In genomic region chr20:38731738-38732113, GRCh38 we compare ENCODE assay signal across 15 cellular contexts. TPM values are rescaled to one million over a fixed set of nuclear protein-coding genes. Genes with fewer than 3 reads are reported as not detected.
A peak's percentile ranks its signal among the peaks of the same experiment; 100 is the strongest.
DNase-seq lines count a peak whose midpoint lies in the region; ATAC-seq, FAIRE-seq and TF ChIP-seq lines count a peak whose summit lies in the region.
"Had no signal": no experiment of that assay in that cellular context is flagged by ENCODE, and none has a peak within 500 bp of the region (broad histone marks: within the 10 kb centered on the region; RNA-seq: fewer than 3 reads in every experiment).

No MANE protein-coding gene starts in this region.

- no peaks in the 10 kb centered on the region for H3K36me3 ChIP-seq in DND-41 (ENCODE audit: insufficient read depth, low read length)
- no peaks in the 10 kb centered on the region for H3K36me3 ChIP-seq in neural cell (ENCODE audit: insufficient read depth, low read length)
- H3K36me3 ChIP-seq: heart left ventricle, vagina had no signal

- H3K27me3 ChIP-seq in DND-41 (ENCODE audit: insufficient read depth, low read length, poor library complexity) = peaks cover 26% of the 10 kb centered on the region
- peaks cover 60% of the 10 kb centered on the region for H3K27me3 ChIP-seq in neural cell (ENCODE audit: insufficient read depth, low read depth, low read length)

- H3K27ac ChIP-seq in DND-41 (ENCODE audit: low read length) (no peak overlapping the region), neural cell (ENCODE audit: low read length) (no peak overlapping the region)
- H3K27ac ChIP-seq: heart left ventricle, vagina had no signal

- H3K27ac Mint-ChIP-seq in CD14-positive monocyte (no peak overlapping the region), activated B cell treated with CpG ODN at 0.5 μM for 24 hours (no peak overlapping the region)

- H2AFZ ChIP-seq in DND-41 (ENCODE audit: low read depth, low read length) (no peak overlapping the region), neural cell (ENCODE audit: low read depth, low read length) (no peak overlapping the region)

- POLR2A ChIA-PET in activated B cell treated with CpG ODN at 0.5 μM for 24 hours (lab: Charles Lee) = no interaction called here

- peaks cover 14% of the 10 kb centered on the region for H4K20me1 ChIP-seq in DND-41 (ENCODE audit: insufficient read depth, low read length)
- H4K20me1 ChIP-seq in neural cell (ENCODE audit: insufficient read depth) = no peaks in the 10 kb centered on the region

- no peak for TF ChIP-seq POLR2A in GM12892 (IDR thresholded peaks at IDR 0.05; ENCODE audit: low read depth, low read length)

- intact Hi-C loops in CD14-positive monocyte (cut with micrococcal nuclease) (no loop called here), activated B cell treated with CpG ODN at 0.5 μM for 24 hours (cut with micrococcal nuclease) (loop anchor here (1.0 to 5.0 kb wide), 5 partner anchors 17 to 161 kb away; partner anchors contain the start of genes ACTR5 and PPP1R16B)

- H3K4me1 ChIP-seq in DND-41 (ENCODE audit: insufficient read depth, low read length) = peaks cover 19% of the 10 kb centered on the region

- H3K4me3 Mint-ChIP-seq in CD14-positive monocyte = peak overlapping the region in 1 of 2 donors; percentile 80
- peak overlapping the region; percentile 20 for H3K4me3 Mint-ChIP-seq in activated B cell treated with CpG ODN at 0.5 μM for 24 hours

- no peaks in the 10 kb centered on the region for H3K9me2 ChIP-seq in neural cell (ENCODE audit: insufficient read depth, low read length)

- no peaks in the 10 kb centered on the region for H3K79me2 ChIP-seq in DND-41 (ENCODE audit: insufficient read depth, low read length)
- H3K79me2 ChIP-seq in neural cell (replicated peaks; ENCODE audit: insufficient read depth, low read length) = peaks cover 55% of the 10 kb centered on the region

- H3K9me3 Mint-ChIP-seq in CD14-positive monocyte = peaks cover 0 to 37% (median 12%) of the 10 kb centered on the region in 7 donors
- H3K9me3 Mint-ChIP-seq in activated B cell treated with CpG ODN at 0.5 μM for 24 hours = no peaks in the 10 kb centered on the region

- H3K36me3 Mint-ChIP-seq in CD14-positive monocyte = peaks cover 3 to 17% of the 10 kb centered on the region in 2 donors
- no peaks in the 10 kb centered on the region for H3K36me3 Mint-ChIP-seq in activated B cell treated with CpG ODN at 0.5 μM for 24 hours (ENCODE audit: low read depth)

- no peak for TF ChIP-seq RAD21 in neural cell (conservative IDR thresholded peaks at IDR 0.05)

- H3K4me3 ChIP-seq in DND-41 (ENCODE audit: low read depth in 1 of 2, low read length in 2 of 2) = no peak overlapping the region
- H3K4me3 ChIP-seq in neural cell (ENCODE audit: low read length) = peak overlapping the region; percentile 99

- H3F3A ChIP-seq in neural cell (ENCODE audit: insufficient read depth, low read length, poor library complexity, severe bottlenecking) = peaks cover under 1% of the 10 kb centered on the region

- no peak overlapping the region for H3K9ac ChIP-seq in DND-41 (ENCODE audit: low read depth, low read length)
- no peak overlapping the region for H3K9ac ChIP-seq in neural cell (ENCODE audit: low read length)

- 0 out of 3 replicates have a peak, but pooled peaks have one; percentile 10 for ATAC-seq in DND-41 (ENCODE audit: insufficient read depth, low read depth)
- no peak for ATAC-seq in activated B cell treated with CpG ODN at 0.5 μM for 24 hours (ENCODE audit: low read depth)

- H3K4me2 ChIP-seq in DND-41 (ENCODE audit: insufficient read depth, low read length) (peak overlapping the region; percentile 68), neural cell (ENCODE audit: low read length) (peak overlapping the region; percentile 32)

- peaks cover 29% of the 10 kb centered on the region for H3K4me1 Mint-ChIP-seq in CD14-positive monocyte
- peaks cover 49% of the 10 kb centered on the region for H3K4me1 Mint-ChIP-seq in activated B cell treated with CpG ODN at 0.5 μM for 24 hours

- no peak for TF ChIP-seq EP300 in neural cell (conservative IDR thresholded peaks at IDR 0.05; ENCODE audit: poor library complexity, severe bottlenecking)

- no peaks in the 10 kb centered on the region for H3K9me3 ChIP-seq in DND-41 (ENCODE audit: insufficient read depth, low read length, severe bottlenecking)
- no peaks in the 10 kb centered on the region for H3K9me3 ChIP-seq in neural cell (ENCODE audit: low read length)
- H3K9me3 ChIP-seq: heart left ventricle, vagina had no signal

- DNase-seq in CD14-positive monocyte (ENCODE audit: low spot score) (no peak), DND-41 (no peak), activated B cell treated with CpG ODN at 0.5 μM for 24 hours (no peak), GM12892 (ENCODE audit: insufficient read length) (no peak), D721Med (ENCODE audit: insufficient read length, low spot score) (no peak)
- no peak for DNase-seq in activated CD8-positive, alpha-beta memory T cell treated with anti-CD3 and anti-CD28 coated beads, Interleukin-2, amount 50 U/mL, for 4 hours
- DNase-seq: amniotic stem cell, GOT3, NCI-H187 treated with DMSO at 0.1 percent for 48 hours had no signal

- CTCF ChIA-PET in activated B cell treated with CpG ODN at 0.5 μM for 24 hours (lab: Charles Lee) = interaction anchor here (0.6 to 1.8 kb wide), 3 partner anchors 17 to 477 kb away, joined by 4 to 8 read pairs (median 4); partner anchors contain the start of gene ACTR5

- H3K27me3 Mint-ChIP-seq in CD14-positive monocyte (ENCODE audit: low read depth in 3 of 3) (peaks cover 91 to 96% (median 94%) of the 10 kb centered on the region in 3 donors), activated B cell treated with CpG ODN at 0.5 μM for 24 hours (peaks cover 86% of the 10 kb centered on the region)

- TF ChIP-seq CTCF in CD14-positive monocyte (IDR thresholded peaks at IDR 0.05) = peak; percentile 70
- TF ChIP-seq CTCF in DND-41 (IDR thresholded peaks at IDR 0.05; ENCODE audit: borderline replicate concordance, extremely low read depth, low read length, poor library complexity, severe bottlenecking) = no peak
- peak; percentile 8 for TF ChIP-seq CTCF in activated B cell treated with CpG ODN at 0.5 μM for 24 hours (IDR thresholded peaks at IDR 0.05)
- TF ChIP-seq CTCF in neural cell (IDR thresholded peaks at IDR 0.05; ENCODE audit: poor library complexity, severe bottlenecking) = no peak
- no peak for TF ChIP-seq CTCF in D721Med (IDR thresholded peaks at IDR 0.05; ENCODE audit: insufficient read depth, missing control alignments)

- FAIRE-seq in GM12892 (lab: Jason Lieb, UNC) (no peak), D721Med (lab: Jason Lieb, UNC) (no peak)

TF ChIP-seq in neural cell, 6 proteins besides CTCF, POLR2A, EP300 and RAD21:
- TF ChIP-seq TAF1 (IDR thresholded peaks at IDR 0.05; ENCODE audit: low read depth) (no peak), MXI1 (conservative IDR thresholded peaks at IDR 0.05; ENCODE audit: poor library complexity, severe bottlenecking) (no peak), REST (IDR thresholded peaks at IDR 0.05; ENCODE audit: borderline replicate concordance) (no peak), POLR2AphosphoS5 (IDR thresholded peaks at IDR 0.05) (no peak), EZH2 (IDR thresholded peaks at IDR 0.05; ENCODE audit: borderline replicate concordance, insufficient read depth, low read length, poor library complexity, severe bottlenecking) (no peak), SMC3 (conservative IDR thresholded peaks at IDR 0.05; ENCODE audit: poor library complexity) (no peak)

RNA-seq across cellular contexts. Expression of gene SLC32A1, which starts 7.4 kb away (rescaled TPM):
- polyA plus RNA-seq in CD14-positive monocyte (not detected), neural cell (36.2 and 40.0 TPM in 2 replicates)
- total RNA-seq in activated B cell treated with CpG ODN at 0.5 μM for 24 hours = not detected in 2 replicates
- 48.9 and 62.8 TPM in 2 replicates for polyA minus RNA-seq in neural cell
- 0.08 TPM for polyA plus RNA-seq in GM12892 (2012; ENCODE audit: missing spikeins)
- total RNA-seq: epithelial cell of proximal tubule, heart left ventricle, renal cortical epithelial cell, Right ventricle myocardium superior, vagina had no signal
- polyA plus RNA-seq: heart left ventricle had no signal

RNA-seq across cellular contexts. Expression of gene ACTR5, which starts 16.5 kb away (rescaled TPM):
- polyA plus RNA-seq in CD14-positive monocyte = 1 to 10 TPM; 6.6 to 7.3 TPM
- total RNA-seq in activated B cell treated with CpG ODN at 0.5 μM for 24 hours = 12.8 and 13.7 TPM in 2 replicates
- polyA plus RNA-seq in neural cell = 23.3 and 24.5 TPM in 2 replicates
- polyA minus RNA-seq in neural cell = 17.0 and 17.8 TPM in 2 replicates
- 6.1 TPM for polyA plus RNA-seq in GM12892 (2012; ENCODE audit: missing spikeins)

Comparison
In these comparisons a context has a peak if more than half of its experiments do, and no peak if none do; other contexts are left out.
1. CTCF ChIP-seq: peak in CD14-positive monocyte (single experiment) and activated B cell treated with CpG ODN at 0.5 μM for 24 hours (single experiment); none in DND-41 (single experiment), neural cell (single experiment) and D721Med (single experiment).
2. RNA of gene SLC32A1, which starts 7.4 kb away (polyA plus RNA-seq): 36.2 to 40.0 TPM in neural cell; not detected in CD14-positive monocyte; every median in the first group is over 10 times any median in the second.